Comparison of ENCODE assay signal across 9 cellular contexts in genomic region chr12:52650520-52651081, GRCh38. TPM values are rescaled to one million over a fixed set of nuclear protein-coding genes. Genes with fewer than 3 reads are reported as not detected.
DNase-seq lines count a peak whose midpoint lies in the region; ATAC-seq and TF ChIP-seq lines count a peak whose summit lies in the region.
"Had no signal": no experiment of that assay in that cellular context is flagged by ENCODE, and none has a peak within 500 bp of the region (broad histone marks: within the 10 kb centered on the region; RNA-seq: fewer than 3 reads in every experiment).

No MANE protein-coding gene starts in this region.

- H3K27ac ChIP-seq in thoracic aorta, result no peak overlapping the region
- H3K27ac ChIP-seq: WERI-Rb-1 had no signal

- no peaks in the 10 kb centered on the region for H3K4me1 ChIP-seq in thoracic aorta (ENCODE audit: control insufficient read depth in 1 of 2, low read depth in 2 of 2)

- no peak for ATAC-seq in thoracic aorta (ENCODE audit: insufficient number of reproducible peaks, low FRiP score, low read depth)

- DNase-seq in NCI-H1694 treated with DMSO at 0.1 percent for 48 hours (lab: John Stamatoyannopoulos, UW) (peak; percentile 46), glomerular visceral epithelial cell (ENCODE audit: extremely low spot score) (peak; percentile 56), thoracic aorta (ENCODE audit: low spot score) (no peak), NCI-H1930 (lab: John Stamatoyannopoulos, UW) (no peak), pons (ENCODE audit: low spot score) (no peak)
- DNase-seq: NCI-H146, right cardiac atrium, WERI-Rb-1 had no signal

- H3K36me3 ChIP-seq in thoracic aorta, result no peaks in the 10 kb centered on the region
- H3K36me3 ChIP-seq: WERI-Rb-1 had no signal

- no peaks in the 10 kb centered on the region for H3K9me3 ChIP-seq in thoracic aorta

- TF ChIP-seq CTCF in thoracic aorta (IDR thresholded peaks at IDR 0.05), result no peak

- no peaks in the 10 kb centered on the region for H3K27me3 ChIP-seq in thoracic aorta (replicated peaks; ENCODE audit: insufficient read depth)

- peak overlapping the region; percentile 31 for H3K4me3 ChIP-seq in thoracic aorta
- H3K4me3 ChIP-seq: lung had no signal

RNA-seq across cellular contexts. Expression of gene KRT2, which starts 1.4 kb away (rescaled TPM):
- 1 to 10 TPM in 1 of 2 donors, not detected in 1; 1.4 TPM for total RNA-seq in thoracic aorta
- total RNA-seq: lung, right cardiac atrium had no signal

RNA-seq across cellular contexts. Expression of gene KRT1, which starts 29.6 kb away (rescaled TPM):
- 1 to 10 TPM in 1 of 2 donors, not detected in 1; 3.5 TPM for total RNA-seq in thoracic aorta
- total RNA-seq: right cardiac atrium had no signal

RNA-seq across cellular contexts. Expression of gene KRT73, which starts 32.2 kb away (rescaled TPM):
- not detected for total RNA-seq in thoracic aorta
- total RNA-seq: lung, right cardiac atrium had no signal

RNA-seq across cellular contexts. Expression of gene KRT72, which starts 49.3 kb away (rescaled TPM):
- total RNA-seq in thoracic aorta, result not detected
- total RNA-seq: right cardiac atrium had no signal

RNA-seq across cellular contexts. Expression of gene KRT77, which starts 52.7 kb away (rescaled TPM):
- total RNA-seq in thoracic aorta, result under 1 TPM in 1 of 2 donors, not detected in 1; 0.41 TPM
- total RNA-seq: lung, right cardiac atrium had no signal

Comparison
In these comparisons a context has a peak if more than half of its experiments do, and no peak if none do; other contexts are left out.
1. DNase-seq: peak in NCI-H1694 treated with DMSO at 0.1 percent for 48 hours (single experiment) and glomerular visceral epithelial cell (single experiment); none in thoracic aorta (single experiment), NCI-H1930 (0 of 2) and pons (single experiment).